10 cellular contexts compared by ENCODE assay signal in genomic region chr6:27514906-27515495, GRCh38. TPM values are rescaled to one million over a fixed set of nuclear protein-coding genes. Genes with fewer than 3 reads are reported as not detected.
DNase-seq lines count a peak whose midpoint lies in the region; ATAC-seq and TF ChIP-seq lines count a peak whose summit lies in the region.
"Had no signal": no experiment of that assay in that cellular context is flagged by ENCODE, and none has a peak within 500 bp of the region (broad histone marks: within the 10 kb centered on the region; RNA-seq: fewer than 3 reads in every experiment).

No MANE protein-coding gene starts in this region.

- peaks cover 25% of the 10 kb centered on the region for H3K4me1 Mint-ChIP-seq in activated naive CD8-positive, alpha-beta T cell treated with anti-CD3 and anti-CD28 coated beads, Interleukin-2, amount 50 U/mL, for 24 hours

- H3K9ac ChIP-seq in mucosa of rectum (ENCODE audit: low read depth in 1 of 2, low read length in 2 of 2): no peak overlapping the region

- H3K9me3 Mint-ChIP-seq in activated naive CD8-positive, alpha-beta T cell treated with anti-CD3 and anti-CD28 coated beads, Interleukin-2, amount 50 U/mL, for 24 hours: no peaks in the 10 kb centered on the region

- in situ Hi-C loops in brain microvascular endothelial cell (cut with HindIII; ENCODE audit: low pct_ligation_motif_present, low sequenced_read_pairs): no loop called here

- H3K27me3 ChIP-seq in mucosa of rectum (ENCODE audit: control insufficient read depth in 2 of 2, insufficient read depth in 2 of 2, low read length in 2 of 2) (peaks cover 4 to 19% of the 10 kb centered on the region in 2 donors), brain microvascular endothelial cell (replicated peaks) (peaks cover 34% of the 10 kb centered on the region), SJCRH30 (0 out of 2 replicates have a peak, but pooled peaks cover under 1% of the 10 kb centered on the region)

- H3K9me3 ChIP-seq in mucosa of rectum (ENCODE audit: control insufficient read depth in 2 of 2, low read length in 2 of 2) (no peaks in the 10 kb centered on the region), SJCRH30 (replicated peaks) (no peaks in the 10 kb centered on the region)

- no peak for ATAC-seq in activated naive CD8-positive, alpha-beta T cell treated with anti-CD3 and anti-CD28 coated beads, Interleukin-2, amount 50 U/mL, for 24 hours
- ATAC-seq in GM18519 (IDR thresholded peaks at IDR 0.05; ENCODE audit: low FRiP score, unreplicated experiment): no peak

- peaks cover 2% of the 10 kb centered on the region for H3K36me3 Mint-ChIP-seq in activated naive CD8-positive, alpha-beta T cell treated with anti-CD3 and anti-CD28 coated beads, Interleukin-2, amount 50 U/mL, for 24 hours (ENCODE audit: low read depth)

- peaks cover 5 to 6% of the 10 kb centered on the region in 2 donors for H3K4me1 ChIP-seq in mucosa of rectum (ENCODE audit: control insufficient read depth in 2 of 2, insufficient read depth in 2 of 2, low read length in 2 of 2)
- H3K4me1 ChIP-seq in SJCRH30: no peaks in the 10 kb centered on the region

- H3K4me3 ChIP-seq in AG10803 (ENCODE audit: low read length) (peak overlapping the region; percentile 41), GM08714 (ENCODE audit: low read length) (peak overlapping the region; percentile 11; the same call in 1 of the 2 replicates), mucosa of rectum (ENCODE audit: low read length in 2 of 2) (peak overlapping the region; percentile 7 to 16), brain microvascular endothelial cell (ENCODE audit: low read depth, low read length) (no peak overlapping the region), SJCRH30 (no peak overlapping the region)

- no peaks in the 10 kb centered on the region for H3K36me3 ChIP-seq in mucosa of rectum (ENCODE audit: control insufficient read depth in 2 of 2, insufficient read depth in 2 of 2, low read length in 2 of 2)
- no peaks in the 10 kb centered on the region for H3K36me3 ChIP-seq in brain microvascular endothelial cell (replicated peaks)
- no peaks in the 10 kb centered on the region for H3K36me3 ChIP-seq in SJCRH30
- H3K36me3 ChIP-seq: WERI-Rb-1 had no signal

- peaks cover 58% of the 10 kb centered on the region for H3K27me3 Mint-ChIP-seq in activated naive CD8-positive, alpha-beta T cell treated with anti-CD3 and anti-CD28 coated beads, Interleukin-2, amount 50 U/mL, for 24 hours

- peak overlapping the region; percentile 25 for H3K4me3 Mint-ChIP-seq in activated naive CD8-positive, alpha-beta T cell treated with anti-CD3 and anti-CD28 coated beads, Interleukin-2, amount 50 U/mL, for 24 hours

- no peak overlapping the region for H3K27ac Mint-ChIP-seq in activated naive CD8-positive, alpha-beta T cell treated with anti-CD3 and anti-CD28 coated beads, Interleukin-2, amount 50 U/mL, for 24 hours

- H3K27ac ChIP-seq in mucosa of rectum (ENCODE audit: low read depth in 2 of 2, low read length in 2 of 2) (no peak overlapping the region), brain microvascular endothelial cell (no peak overlapping the region), SJCRH30 (no peak overlapping the region)
- H3K27ac ChIP-seq: WERI-Rb-1 had no signal

- DNase-seq in AG10803 (ENCODE audit: low read depth) (no peak), NCI-H1092 (lab: John Stamatoyannopoulos, UW) (no peak), brain microvascular endothelial cell (no peak), SJCRH30 (no peak)
- no peak for DNase-seq in activated naive CD8-positive, alpha-beta T cell treated with anti-CD3 and anti-CD28 coated beads, Interleukin-2, amount 50 U/mL, for 24 hours
- DNase-seq: amniotic stem cell, WERI-Rb-1 had no signal

- TF ChIP-seq CTCF in AG10803 (conservative IDR thresholded peaks at IDR 0.05; ENCODE audit: low read length) (no peak), brain microvascular endothelial cell (IDR thresholded peaks at IDR 0.05; ENCODE audit: low read depth, low read length, missing control alignments) (no peak)

RNA-seq across cellular contexts. Expression of gene ZNF184, which starts 42.1 kb away (rescaled TPM):
- total RNA-seq in SJCRH30 (2014; rRNA removed; shearing (Covaris generic)): 18.0 and 18.9 TPM in 2 replicates

Comparison
In these comparisons a context has a peak if more than half of its experiments do, and no peak if none do; other contexts are left out.
1. H3K4me3 ChIP-seq: peak in AG10803 (single experiment), GM08714 (single experiment) and mucosa of rectum (2 of 2); none in brain microvascular endothelial cell (single experiment) and SJCRH30 (single experiment).